Comparison of ENCODE assay signal across 15 cellular contexts in the genomic region with DNA sequence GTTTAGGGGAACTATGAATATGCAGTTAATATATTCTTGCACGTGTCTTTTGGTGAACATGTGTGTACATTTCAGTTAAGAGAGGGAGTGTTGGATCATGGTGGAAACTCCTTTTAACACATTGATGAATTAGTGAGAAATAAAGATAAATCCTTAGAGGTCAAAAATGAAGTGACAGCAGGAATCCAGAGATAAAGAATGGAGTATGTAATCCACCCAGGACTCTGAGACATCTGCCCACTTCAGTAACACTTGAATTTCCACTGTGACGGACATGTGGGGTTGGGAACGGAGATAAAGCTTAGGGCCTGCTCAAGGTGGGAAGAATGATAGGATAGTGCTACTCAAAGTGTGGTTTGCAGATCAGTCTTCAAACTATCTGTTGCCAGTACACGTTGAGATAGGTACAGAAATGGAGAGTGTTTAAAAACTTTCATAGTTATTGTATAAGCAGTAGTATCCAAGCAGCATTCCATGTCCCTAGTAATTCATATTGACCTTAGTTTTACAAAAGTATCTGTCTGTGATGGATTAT. TPM values are rescaled to one million over a fixed set of nuclear protein-coding genes. Genes with fewer than 3 reads are reported as not detected.
DNase-seq lines count a peak whose midpoint lies in the region; ATAC-seq, FAIRE-seq and TF ChIP-seq lines count a peak whose summit lies in the region.
"Had no signal": no experiment of that assay in that cellular context is flagged by ENCODE, and none has a peak within 500 bp of the region (broad histone marks: within the 10 kb centered on the region; RNA-seq: fewer than 3 reads in every experiment).

No MANE protein-coding gene starts in this region.

- ATAC-seq in Right ventricle myocardium inferior (no peak), HG02571 (IDR thresholded peaks at IDR 0.05; ENCODE audit: unreplicated experiment) (no peak)
- ATAC-seq: CD8-positive, alpha-beta T cell; GM12878; GM23338 had no signal

- no peaks in the 10 kb centered on the region for H3K9me3 ChIP-seq in OCI-LY3 (ENCODE audit: insufficient read depth, low read length)

- H3K79me2 ChIP-seq in OCI-LY3 (ENCODE audit: low read length) = no peaks in the 10 kb centered on the region

- no peak overlapping the region for H3K27ac ChIP-seq in OCI-LY3 (ENCODE audit: low read length)
- H3K27ac ChIP-seq: 22Rv1 had no signal

- H3K27me3 ChIP-seq in OCI-LY3 (ENCODE audit: low read depth, low read length) = no peaks in the 10 kb centered on the region; the same call in 1 of the 2 replicates

- peak overlapping the region; percentile 45 for H3K4me2 ChIP-seq in OCI-LY3 (ENCODE audit: low read length)
- H3K4me2 ChIP-seq: GM23338 had no signal

- H3K36me3 ChIP-seq in OCI-LY3 (replicated peaks; ENCODE audit: low read depth, low read length) = no peaks in the 10 kb centered on the region

- H3K9ac ChIP-seq in OCI-LY3 (ENCODE audit: low read length) = no peak overlapping the region

- H3K4me1 ChIP-seq in OCI-LY3 (ENCODE audit: low read length) = peaks cover 12% of the 10 kb centered on the region

- DNase-seq in NCI-H524 (lab: John Stamatoyannopoulos, UW) (peak; percentile 33 to 60), NCI-H524 treated with DMSO at 0.1 percent for 48 hours (lab: John Stamatoyannopoulos, UW) (no peak), D721Med (ENCODE audit: insufficient read length, low spot score) (no peak), erythroblast (lab: John Stamatoyannopoulos, UW) (peak; percentile 77 to 89), islet precursor cell (no peak), Right ventricle myocardium inferior (ENCODE audit: missing footprints) (no peak)
- DNase-seq: CD8-positive, alpha-beta T cell; DMS 273 treated with DMSO at 0.1 percent for 48 hours; H7 had no signal

- no peak overlapping the region for H2AFZ ChIP-seq in OCI-LY3 (ENCODE audit: low read depth, low read length)
- H2AFZ ChIP-seq: GM23338 had no signal

- TF ChIP-seq POLR2A in erythroblast (IDR thresholded peaks at IDR 0.05; ENCODE audit: low read length) = no peak

- FAIRE-seq in D721Med (lab: Jason Lieb, UNC) = peak; percentile 16

- TF ChIP-seq CTCF in D721Med (IDR thresholded peaks at IDR 0.05; ENCODE audit: insufficient read depth, missing control alignments) (no peak), OCI-LY3 (IDR thresholded peaks at IDR 0.05; ENCODE audit: low read depth, low read length) (no peak)

- intact Hi-C loops in Right ventricle myocardium inferior (cut with DNase I) = no loop called here

- no peak overlapping the region for H3K4me3 ChIP-seq in OCI-LY3 (ENCODE audit: low read length)
- H3K4me3 ChIP-seq: GM12878, GM23338 had no signal

- no peaks in the 10 kb centered on the region for H4K20me1 ChIP-seq in OCI-LY3 (ENCODE audit: insufficient read depth, low read length)

RNA-seq across cellular contexts. Expression of gene RELN, which starts 6.6 kb away (rescaled TPM):
- 0.62 TPM for total RNA-seq in Right ventricle myocardium inferior
- total RNA-seq: A673; CD8-positive, alpha-beta T cell had no signal

Comparison
In these comparisons a context has a peak if more than half of its experiments do, and no peak if none do; other contexts are left out.
1. DNase-seq: peak in NCI-H524 (2 of 2) and erythroblast (2 of 2); none in NCI-H524 treated with DMSO at 0.1 percent for 48 hours (single experiment), D721Med (single experiment), islet precursor cell (single experiment) and Right ventricle myocardium inferior (single experiment).